Comparison of ENCODE assay signal across 31 cellular contexts in the genomic region with DNA sequence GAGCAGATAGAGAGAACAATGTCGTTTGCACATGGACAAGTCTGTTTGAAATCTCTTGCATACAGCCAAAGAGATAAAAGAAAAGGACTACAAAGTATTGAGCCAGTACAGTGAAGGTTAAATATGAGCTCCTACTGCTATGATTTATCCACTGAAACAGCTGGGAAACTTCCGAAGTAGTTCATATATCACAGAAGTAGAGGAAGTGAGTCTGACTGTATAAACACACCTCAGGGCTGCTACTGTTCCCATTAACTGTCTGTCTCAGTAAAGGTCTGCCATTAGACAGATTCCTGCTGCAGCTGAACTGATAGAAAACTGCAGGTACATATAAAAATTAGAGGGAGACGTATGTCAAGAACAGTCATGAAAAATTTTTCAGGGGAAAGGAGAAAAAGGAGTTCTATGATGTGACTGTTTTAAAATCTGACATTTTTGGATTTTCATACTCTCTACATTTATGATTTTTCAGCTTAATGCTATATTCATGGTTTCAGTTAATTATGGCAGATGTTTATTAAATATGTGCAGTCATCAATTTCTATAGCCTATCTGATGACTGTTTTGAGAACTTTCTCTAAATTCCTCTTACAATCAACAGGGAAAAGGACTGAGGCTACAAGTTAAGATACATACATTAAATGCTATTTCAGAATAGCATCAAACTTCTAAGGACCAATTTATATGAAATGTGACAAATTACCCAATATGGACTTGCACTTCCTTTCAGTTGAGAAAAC.
DNase-seq lines count a peak whose midpoint lies in the region; ATAC-seq, FAIRE-seq and TF ChIP-seq lines count a peak whose summit lies in the region.
"Had no signal": no experiment of that assay in that cellular context is flagged by ENCODE, and none has a peak within 500 bp of the region (broad histone marks: within the 10 kb centered on the region; RNA-seq: fewer than 3 reads in every experiment).

No MANE protein-coding gene starts in this region.

- H3K4me3 Mint-ChIP-seq in activated T-helper 17 cell treated with anti-CD3 and anti-CD28 coated beads, Interleukin-2, amount 50 U/mL, for 72 hours: no peak overlapping the region
- H3K4me3 Mint-ChIP-seq: activated naive CD4-positive, alpha-beta T cell treated with anti-CD3 and anti-CD28 coated beads, Interleukin-2, amount 10 ng/mL, durations not matched to agents 7 days and 5 days; activated T-cell treated with anti-CD3 and anti-CD28 coated beads, Interleukin-2, amount 50 U/mL, for 24 hours; CD4-positive, alpha-beta memory T cell; central memory CD8-positive, alpha-beta T cell; HFFc6; stimulated activated naive CD8-positive, alpha-beta T cell treated with anti-CD3 and anti-CD28 coated beads, Interleukin-15, Interleukin-2, amounts not matched to agents 100 ng/mL and 50 ng/mL, for 24 hours had no signal

- no peak overlapping the region for H3K27ac ChIP-seq in A549
- H3K27ac ChIP-seq: SJCRH30, spleen, thyroid gland had no signal

- peaks cover 9% of the 10 kb centered on the region for H3K9me3 Mint-ChIP-seq in activated T-helper 17 cell treated with anti-CD3 and anti-CD28 coated beads, Interleukin-2, amount 50 U/mL, for 72 hours

- DNase-seq in A549 (ENCODE audit: low read depth in 1 of 2, low spot score in 1 of 2) (no peak), DMS53 treated with DMSO at 0.1 percent for 48 hours (lab: John Stamatoyannopoulos, UW; ENCODE audit: unreplicated experiment) (peak; percentile 33), NCI-H69 (lab: John Stamatoyannopoulos, UW) (peak; percentile 86), epithelial cell of esophagus (ENCODE audit: low read depth) (peak; percentile 50), putamen (ENCODE audit: low spot score) (no peak), germinal center (ENCODE audit: low spot score) (no peak)
- DNase-seq: activated CD4-positive, alpha-beta T cell treated with anti-CD3 and anti-CD28 coated beads for 1 hour; activated CD8-positive, alpha-beta memory T cell treated with anti-CD3 and anti-CD28 coated beads for 24 hours; activated naive CD4-positive, alpha-beta T cell treated with anti-CD3 and anti-CD28 coated beads, Interleukin-2, amount 10 ng/mL, durations not matched to agents 7 days and 5 days; activated T-cell treated with anti-CD3 and anti-CD28 coated beads, Interleukin-2, amount 50 U/mL, for 24 hours; anterior cingulate cortex; CD4-positive, alpha-beta memory T cell; DMS153; effector CD4-positive, alpha-beta T cell; HFFc6; hypothalamus; mammary epithelial cell; NCI-H1092 treated with DMSO at 0.1 percent for 48 hours; NCI-H82; spleen; stimulated activated CD4-positive, alpha-beta T cell treated with anti-CD3 and anti-CD28 coated beads, Interleukin-4, amount 100 ng/mL, for 4 hours; T-helper 1 cell; thyroid gland had no signal

- TF ChIP-seq RAD21 in A549 (conservative IDR thresholded peaks at IDR 0.05 in 1 of 2, IDR thresholded peaks at IDR 0.05 in 1 of 2): no peak

- POLR2A ChIA-PET in A549 (lab: Yijun Ruan, JAX): no interaction called here

- no peaks in the 10 kb centered on the region for H3K36me3 Mint-ChIP-seq in activated T-helper 17 cell treated with anti-CD3 and anti-CD28 coated beads, Interleukin-2, amount 50 U/mL, for 72 hours (ENCODE audit: low read depth)
- H3K36me3 Mint-ChIP-seq: activated naive CD4-positive, alpha-beta T cell treated with anti-CD3 and anti-CD28 coated beads, Interleukin-2, amount 10 ng/mL, durations not matched to agents 7 days and 5 days; CD4-positive, alpha-beta memory T cell had no signal

- no peaks in the 10 kb centered on the region for H3K4me1 Mint-ChIP-seq in activated T-helper 17 cell treated with anti-CD3 and anti-CD28 coated beads, Interleukin-2, amount 50 U/mL, for 72 hours
- H3K4me1 Mint-ChIP-seq: activated naive CD4-positive, alpha-beta T cell treated with anti-CD3 and anti-CD28 coated beads, Interleukin-2, amount 10 ng/mL, durations not matched to agents 7 days and 5 days; CD4-positive, alpha-beta memory T cell; central memory CD8-positive, alpha-beta T cell had no signal

- no peaks in the 10 kb centered on the region for H3K4me1 ChIP-seq in A549
- H3K4me1 ChIP-seq: spleen, thyroid gland had no signal

- H3K27ac Mint-ChIP-seq in activated T-helper 17 cell treated with anti-CD3 and anti-CD28 coated beads, Interleukin-2, amount 50 U/mL, for 72 hours: no peak overlapping the region
- H3K27ac Mint-ChIP-seq: activated naive CD4-positive, alpha-beta T cell treated with anti-CD3 and anti-CD28 coated beads, Interleukin-2, amount 10 ng/mL, durations not matched to agents 7 days and 5 days; activated T-cell treated with anti-CD3 and anti-CD28 coated beads, Interleukin-2, amount 50 U/mL, for 24 hours; CD4-positive, alpha-beta memory T cell; HFFc6; stimulated activated naive CD8-positive, alpha-beta T cell treated with anti-CD3 and anti-CD28 coated beads, Interleukin-15, Interleukin-2, amounts not matched to agents 100 ng/mL and 50 ng/mL, for 24 hours had no signal

- no peak for TF ChIP-seq POLR2A in A549 (IDR thresholded peaks at IDR 0.05; ENCODE audit: low read length)

- WGBS in A549 (ENCODE audit: missing lambda C conversion rate): 22% methylated on average over 3 of the region's 3 CpGs

- no peak for TF ChIP-seq EP300 in A549 (IDR thresholded peaks at IDR 0.05)

- H3K4me3 ChIP-seq in A549: no peak overlapping the region
- no peak overlapping the region for H3K4me3 ChIP-seq in epithelial cell of esophagus (ENCODE audit: low read length)
- H3K4me3 ChIP-seq: SJCRH30, spleen, thyroid gland had no signal

- CTCF ChIA-PET in A549 (lab: Yijun Ruan, JAX): no interaction called here

- H3K27me3 Mint-ChIP-seq in activated T-helper 17 cell treated with anti-CD3 and anti-CD28 coated beads, Interleukin-2, amount 50 U/mL, for 72 hours: no peaks in the 10 kb centered on the region
- H3K27me3 Mint-ChIP-seq: activated naive CD4-positive, alpha-beta T cell treated with anti-CD3 and anti-CD28 coated beads, Interleukin-2, amount 10 ng/mL, durations not matched to agents 7 days and 5 days; activated T-cell treated with anti-CD3 and anti-CD28 coated beads, Interleukin-2, amount 50 U/mL, for 24 hours; CD4-positive, alpha-beta memory T cell; central memory CD8-positive, alpha-beta T cell; stimulated activated naive CD8-positive, alpha-beta T cell treated with anti-CD3 and anti-CD28 coated beads, Interleukin-15, Interleukin-2, amounts not matched to agents 100 ng/mL and 50 ng/mL, for 24 hours had no signal

- no peak overlapping the region for H3K4me2 ChIP-seq in A549

- no peak for TF ChIP-seq CTCF in A549 (IDR thresholded peaks at IDR 0.05)
- no peak for TF ChIP-seq CTCF in epithelial cell of esophagus (IDR thresholded peaks at IDR 0.05; ENCODE audit: insufficient read depth, low read depth, low read length, missing control alignments)

- H3K9me3 ChIP-seq in A549: no peaks in the 10 kb centered on the region; the same call in 2 of the 3 replicates
- H3K9me3 ChIP-seq: SJCRH30, thyroid gland had no signal

- FAIRE-seq in A549 (lab: Jason Lieb, UNC): no peak
- FAIRE-seq: frontal cortex, islet of Langerhans, TTC549 had no signal

- ATAC-seq in A549: no peak
- no peak for ATAC-seq in activated T-helper 17 cell treated with anti-CD3 and anti-CD28 coated beads, Interleukin-2, amount 50 U/mL, for 72 hours (replicated peaks)
- no peak for ATAC-seq in HG02642 (IDR thresholded peaks at IDR 0.05; ENCODE audit: poor library complexity, unreplicated experiment)

TF ChIP-seq in A549, 52 proteins besides CTCF, POLR2A, EP300 and RAD21:
- no peak for TF ChIP-seq NR3C1 (IDR thresholded peaks at IDR 0.05)
- TF ChIP-seq KDM1A (IDR thresholded peaks at IDR 0.05; ENCODE audit: low read depth): no peak
- peak; percentile 61 for TF ChIP-seq MAFK (IDR thresholded peaks at IDR 0.05; ENCODE audit: partially characterized antibody)
- no peak for TF ChIP-seq HOXB13 (CRISPR knock-in tag; IDR thresholded peaks at IDR 0.05; ENCODE audit: low read depth)
- no peak for TF ChIP-seq PBX3 (IDR thresholded peaks at IDR 0.05)
- TF ChIP-seq PHF8 (IDR thresholded peaks at IDR 0.05; ENCODE audit: borderline replicate concordance, low read depth): no peak
- TF ChIP-seq EHMT2 (IDR thresholded peaks at IDR 0.05; ENCODE audit: low read depth): no peak

Comparison
In these comparisons a context has a peak if more than half of its experiments do, and no peak if none do; other contexts are left out.
1. DNase-seq: peak in DMS53 treated with DMSO at 0.1 percent for 48 hours (single experiment), NCI-H69 (single experiment) and epithelial cell of esophagus (single experiment); none in A549 (0 of 2), putamen (single experiment) and germinal center (single experiment).